10 cellular contexts compared by ENCODE assay signal in genomic region chr10:77392851-77393250, GRCh38.
A peak's percentile ranks its signal among the peaks of the same experiment; 100 is the strongest.
DNase-seq lines count a peak whose midpoint lies in the region; ATAC-seq lines count a peak whose summit lies in the region.
"Had no signal": no experiment of that assay in that cellular context is flagged by ENCODE, and none has a peak within 500 bp of the region (broad histone marks: within the 10 kb centered on the region; RNA-seq: fewer than 3 reads in every experiment).

No MANE protein-coding gene starts in this region.

- no peak for ATAC-seq in stimulated activated effector memory CD8-positive, alpha-beta T cell treated with anti-CD3 and anti-CD28 coated beads, Interleukin-12 subunit alpha, Interleukin-12 subunit beta, amount 100 ng/mL, for 72 hours

- H3K4me1 Mint-ChIP-seq in stimulated activated effector memory CD8-positive, alpha-beta T cell treated with anti-CD3 and anti-CD28 coated beads, Interleukin-12 subunit alpha, Interleukin-12 subunit beta, amount 100 ng/mL, for 72 hours, result no peaks in the 10 kb centered on the region

- H3K9me3 Mint-ChIP-seq in stimulated activated effector memory CD8-positive, alpha-beta T cell treated with anti-CD3 and anti-CD28 coated beads, Interleukin-12 subunit alpha, Interleukin-12 subunit beta, amount 100 ng/mL, for 72 hours, result no peaks in the 10 kb centered on the region

- H3K4me3 Mint-ChIP-seq in stimulated activated effector memory CD8-positive, alpha-beta T cell treated with anti-CD3 and anti-CD28 coated beads, Interleukin-12 subunit alpha, Interleukin-12 subunit beta, amount 100 ng/mL, for 72 hours, result no peak overlapping the region

- H3K27ac Mint-ChIP-seq in stimulated activated effector memory CD8-positive, alpha-beta T cell treated with anti-CD3 and anti-CD28 coated beads, Interleukin-12 subunit alpha, Interleukin-12 subunit beta, amount 100 ng/mL, for 72 hours, result no peak overlapping the region

- H3K36me3 Mint-ChIP-seq in stimulated activated effector memory CD8-positive, alpha-beta T cell treated with anti-CD3 and anti-CD28 coated beads, Interleukin-12 subunit alpha, Interleukin-12 subunit beta, amount 100 ng/mL, for 72 hours, result no peaks in the 10 kb centered on the region

- DNase-seq in 8988T (peak; percentile 84), HPDE6-E6E7 (ENCODE audit: extremely low spot score) (peak; percentile 94), T1000 (lab: John Stamatoyannopoulos, UW) (peak; percentile 92), islet precursor cell (peak; percentile 90), NCI-H1694 (lab: John Stamatoyannopoulos, UW) (no peak), GDM1 (lab: John Stamatoyannopoulos, UW) (no peak), SIG-M5 treated with dmso at 0.1 percent for 504 hours (lab: John Stamatoyannopoulos, UW; ENCODE audit: unreplicated experiment) (no peak)
- DNase-seq in stimulated activated effector memory CD8-positive, alpha-beta T cell treated with anti-CD3 and anti-CD28 coated beads, Interleukin-12 subunit alpha, Interleukin-12 subunit beta, amount 100 ng/mL, for 72 hours (ENCODE audit: low spot score in 2 of 2), result no peak
- DNase-seq: MM.1S; stimulated activated CD4-positive, alpha-beta T cell treated with anti-CD3 and anti-CD28 coated beads, Interleukin-2, amount 100 ng/mL, for 48 hours had no signal

Comparison
In these comparisons a context has a peak if more than half of its experiments do, and no peak if none do; other contexts are left out.
1. DNase-seq: peak in 8988T (single experiment), HPDE6-E6E7 (single experiment), T1000 (single experiment) and islet precursor cell (single experiment); none in stimulated activated effector memory CD8-positive, alpha-beta T cell treated with anti-CD3 and anti-CD28 coated beads, Interleukin-12 subunit alpha, Interleukin-12 subunit beta, amount 100 ng/mL, for 72 hours (0 of 2), NCI-H1694 (single experiment), GDM1 (single experiment) and SIG-M5 treated with dmso at 0.1 percent for 504 hours (single experiment).